ENCODE assay signal across 26 cellular contexts in genomic region chr3:133268772-133269171, GRCh38.
DNase-seq lines count a peak whose midpoint lies in the region; ATAC-seq and TF ChIP-seq lines count a peak whose summit lies in the region.
"Had no signal": no experiment of that assay in that cellular context is flagged by ENCODE, and none has a peak within 500 bp of the region (broad histone marks: within the 10 kb centered on the region; RNA-seq: fewer than 3 reads in every experiment).

No MANE protein-coding gene starts in this region.

- 33 to 57% methylated on average over 1 of the region's 1 CpG for WGBS in gastroesophageal sphincter (ENCODE audit: low coverage in 1 of 2), 2 donors

- no peaks in the 10 kb centered on the region for H3K27me3 ChIP-seq in gastroesophageal sphincter
- H3K27me3 ChIP-seq: BLaER1 treated with 17β-estradiol and CSF1 and Interleukin-3, amounts not matched to agents 10 nM and 100 nM; pancreas; SJCRH30; tibial nerve had no signal

- H3K36me3 Mint-ChIP-seq in glutamatergic neuron (ENCODE audit: unreplicated experiment), result no peaks in the 10 kb centered on the region

- H3K4me3 Mint-ChIP-seq in glutamatergic neuron (ENCODE audit: unreplicated experiment), result no peak overlapping the region
- H3K4me3 Mint-ChIP-seq: activated T-cell treated with anti-CD3 and anti-CD28 coated beads, Interleukin-2, amount 50 U/mL, for 72 hours had no signal

- H3K27ac ChIP-seq in gastroesophageal sphincter, result no peak overlapping the region
- H3K27ac ChIP-seq: BLaER1 treated with 17β-estradiol and CSF1 and Interleukin-3, amounts not matched to agents 10 nM and 100 nM; lower lobe of right lung; pancreas; SJCRH30; tibial nerve had no signal

- H3K27me3 Mint-ChIP-seq in glutamatergic neuron (ENCODE audit: unreplicated experiment), result peaks cover 2% of the 10 kb centered on the region

- ATAC-seq in gastroesophageal sphincter (no peak), GM18873 (IDR thresholded peaks at IDR 0.05; ENCODE audit: low FRiP score, unreplicated experiment) (no peak)
- ATAC-seq: activated T-cell treated with anti-CD3 and anti-CD28 coated beads, Interleukin-2, amount 50 U/mL, for 72 hours; HepG2; lower lobe of right lung; mucosa of descending colon had no signal

- TF ChIP-seq CTCF in glutamatergic neuron (IDR thresholded peaks at IDR 0.05; ENCODE audit: partially characterized antibody, unreplicated experiment), result no peak
- TF ChIP-seq CTCF in gastroesophageal sphincter (IDR thresholded peaks at IDR 0.05), result no peak

- peaks cover 22% of the 10 kb centered on the region for H3K4me1 Mint-ChIP-seq in glutamatergic neuron (ENCODE audit: low read depth, unreplicated experiment)

- peaks cover 0 to 14% (median 6%) of the 10 kb centered on the region in 3 donors for H3K4me1 ChIP-seq in gastroesophageal sphincter
- H3K4me1 ChIP-seq: BLaER1 treated with 17β-estradiol and CSF1 and Interleukin-3, amounts not matched to agents 10 nM and 100 nM; Caco-2; pancreas; SJCRH30; tibial nerve had no signal

- H3K9me3 ChIP-seq in gastroesophageal sphincter, result no peaks in the 10 kb centered on the region
- H3K9me3 ChIP-seq: BLaER1 treated with 17β-estradiol and CSF1 and Interleukin-3, amounts not matched to agents 10 nM and 100 nM; Caco-2; lower lobe of right lung; mucosa of descending colon; pancreas; SJCRH30; tibial nerve had no signal

- DNase-seq in D341Med (ENCODE audit: low spot score) (peak; percentile 38), NCI-H1105 (lab: John Stamatoyannopoulos, UW) (peak; percentile 29), NCI-H69 (lab: John Stamatoyannopoulos, UW) (peak; percentile 80), glutamatergic neuron (no peak), activated gamma-delta T cell (lab: John Stamatoyannopoulos, UW) (no peak)
- DNase-seq: activated CD4-positive, alpha-beta T cell treated with anti-CD3 and anti-CD28 coated beads, Interleukin-2, amount 50 U/mL, for 4 hours; activated naive CD4-positive, alpha-beta T cell treated with Interleukin-2 at 50 U/mL for 16 hours; activated T-cell treated with anti-CD3 and anti-CD28 coated beads, Interleukin-2, amount 50 U/mL, for 72 hours; Caco-2; cerebellar nuclear complex; Karpas-422; lower lobe of right lung; mucosa of descending colon; NCI-H1930; NCI-H526 treated with DMSO at 0.1 percent for 48 hours; pancreas; retina; SJCRH30; stimulated activated CD4-positive, alpha-beta T cell treated with anti-CD3 and anti-CD28 coated beads, Interleukin-1b, Interleukin-23, amount 100 ng/mL, for 48 hours; T-helper 1 cell had no signal

- H3K4me3 ChIP-seq in gastroesophageal sphincter, result no peak overlapping the region
- H3K4me3 ChIP-seq: BLaER1 treated with 17β-estradiol and CSF1 and Interleukin-3, amounts not matched to agents 10 nM and 100 nM; lower lobe of right lung; mucosa of descending colon; pancreas; SJCRH30; smooth muscle cell; tibial nerve had no signal

- H3K9me3 Mint-ChIP-seq in glutamatergic neuron (ENCODE audit: unreplicated experiment), result peaks cover 2% of the 10 kb centered on the region
- H3K9me3 Mint-ChIP-seq: activated T-cell treated with anti-CD3 and anti-CD28 coated beads, Interleukin-2, amount 50 U/mL, for 72 hours had no signal

- H3K36me3 ChIP-seq in gastroesophageal sphincter, result no peaks in the 10 kb centered on the region
- H3K36me3 ChIP-seq: BLaER1 treated with 17β-estradiol and CSF1 and Interleukin-3, amounts not matched to agents 10 nM and 100 nM; lower lobe of right lung; pancreas; SJCRH30; tibial nerve had no signal

- no peak for TF ChIP-seq POLR2A in gastroesophageal sphincter (IDR thresholded peaks at IDR 0.05)

- TF ChIP-seq EP300 in gastroesophageal sphincter (IDR thresholded peaks at IDR 0.05), result no peak

- H3K27ac Mint-ChIP-seq in glutamatergic neuron (ENCODE audit: unreplicated experiment), result peak overlapping the region; percentile 40
- H3K27ac Mint-ChIP-seq: activated T-cell treated with anti-CD3 and anti-CD28 coated beads, Interleukin-2, amount 50 U/mL, for 72 hours had no signal

Comparison
In these comparisons a context has a peak if more than half of its experiments do, and no peak if none do; other contexts are left out.
1. DNase-seq: peak in D341Med (single experiment), NCI-H1105 (single experiment) and NCI-H69 (single experiment); none in glutamatergic neuron (single experiment) and activated gamma-delta T cell (single experiment).